In genomic region chr16:9061358-9061813, GRCh38 we compare ENCODE assay signal across 9 cellular contexts. TPM values are rescaled to one million over a fixed set of nuclear protein-coding genes. Genes with fewer than 3 reads are reported as not detected.
DNase-seq lines count a peak whose midpoint lies in the region; ATAC-seq and TF ChIP-seq lines count a peak whose summit lies in the region.
"Had no signal": no experiment of that assay in that cellular context is flagged by ENCODE, and none has a peak within 500 bp of the region (broad histone marks: within the 10 kb centered on the region; RNA-seq: fewer than 3 reads in every experiment).

No MANE protein-coding gene starts in this region.

- peaks cover 12% of the 10 kb centered on the region for H3K4me1 ChIP-seq in MM.1S (ENCODE audit: low read length)
- peaks cover 12 to 21% (median 18%) of the 10 kb centered on the region in 3 donors for H3K4me1 ChIP-seq in skeletal muscle tissue (ENCODE audit: control insufficient read depth in 3 of 3, insufficient read depth in 3 of 3, low read length in 3 of 3)

- H3K9me2 ChIP-seq in MM.1S (replicated peaks; ENCODE audit: insufficient read depth, low read length) = no peaks in the 10 kb centered on the region

- no peaks in the 10 kb centered on the region for H3K79me2 ChIP-seq in MM.1S (ENCODE audit: low read length)

- H3K36me3 ChIP-seq in MM.1S (replicated peaks; ENCODE audit: insufficient read depth, low read length) = no peaks in the 10 kb centered on the region
- H3K36me3 ChIP-seq in skeletal muscle tissue (ENCODE audit: control insufficient read depth in 3 of 3, insufficient read depth in 3 of 3, low read length in 3 of 3) = no peaks in the 10 kb centered on the region

- peak overlapping the region; percentile 33; the same call in 1 of the 2 replicates for H3K4me2 ChIP-seq in MM.1S (ENCODE audit: low read depth, low read length)

- H3K4me3 ChIP-seq in MM.1S (ENCODE audit: low read length) (no peak overlapping the region), dorsolateral prefrontal cortex (no peak overlapping the region), skeletal muscle tissue (ENCODE audit: low read length in 3 of 3) (peak overlapping the region in 1 of 3 donors; percentile 26)

- H3K27me3 ChIP-seq in MM.1S (replicated peaks; ENCODE audit: insufficient read depth, low read length) = no peaks in the 10 kb centered on the region
- no peaks in the 10 kb centered on the region for H3K27me3 ChIP-seq in dorsolateral prefrontal cortex
- H3K27me3 ChIP-seq in skeletal muscle tissue (ENCODE audit: control insufficient read depth in 3 of 3, insufficient read depth in 3 of 3, low read length in 3 of 3) = no peaks in the 10 kb centered on the region

- H3K9me3 ChIP-seq in MM.1S (replicated peaks; ENCODE audit: insufficient read depth, low read length) (no peaks in the 10 kb centered on the region), skeletal muscle tissue (ENCODE audit: control insufficient read depth in 3 of 3, low read length in 3 of 3) (no peaks in the 10 kb centered on the region)

- intact Hi-C loops in dorsolateral prefrontal cortex (cut with DNase I) = no loop called here

- TF ChIP-seq CTCF in MM.1S (IDR thresholded peaks at IDR 0.05; ENCODE audit: low read length) (no peak), dorsolateral prefrontal cortex (IDR thresholded peaks at IDR 0.05 in 54 of 56, conservative IDR thresholded peaks at IDR 0.05 in 2 of 56; ENCODE audit: low read depth in 1 of 56, partially characterized antibody in 56 of 56) (no peak)

- H3K9ac ChIP-seq in MM.1S (ENCODE audit: low read length) (no peak overlapping the region; the same call in 1 of the 2 replicates), skeletal muscle tissue (ENCODE audit: low read depth in 1 of 3, low read length in 3 of 3) (peak overlapping the region in 2 of 3 donors; percentile 54 to 61)

- no peaks in the 10 kb centered on the region for H4K20me1 ChIP-seq in MM.1S (ENCODE audit: insufficient read depth, low read length)

- ATAC-seq in HG02870 (IDR thresholded peaks at IDR 0.05; ENCODE audit: unreplicated experiment) = no peak

- peak overlapping the region; percentile 61; the same call in 1 of the 2 replicates for H3K27ac ChIP-seq in MM.1S (ENCODE audit: low read length)
- H3K27ac ChIP-seq in dorsolateral prefrontal cortex = no peak overlapping the region
- H3K27ac ChIP-seq in skeletal muscle tissue (ENCODE audit: low read depth, low read length) = peak overlapping the region; percentile 81

- H2AFZ ChIP-seq in MM.1S (ENCODE audit: low read length) = 0 out of 2 replicates have a peak overlapping the region, but pooled peaks have one; percentile 39

- H3F3A ChIP-seq in MM.1S (ENCODE audit: insufficient read depth, low read length) = peaks cover 6% of the 10 kb centered on the region; the same call in 1 of the 2 replicates

- DNase-seq in NCI-H2227 (lab: John Stamatoyannopoulos, UW; ENCODE audit: unreplicated experiment) = peak; percentile 12
- no peak for DNase-seq in NCI-H2227 treated with DMSO at 0.1 percent for 48 hours (lab: John Stamatoyannopoulos, UW)
- DNase-seq in MM.1S = no peak
- peak in 7 of 10 donors; percentile 10 to 64 (median 52) for DNase-seq in dorsolateral prefrontal cortex
- no peak for DNase-seq in GDM1 (lab: John Stamatoyannopoulos, UW)
- DNase-seq in NCI-H1930 (lab: John Stamatoyannopoulos, UW) = no peak
- DNase-seq: NK-92 treated with Interleukin-12 subunit alpha and Interleukin-12 subunit beta, amount 100 ng/mL, for 24 hours had no signal

RNA-seq across cellular contexts. Expression of gene HAPSTR1, which starts 30.1 kb away (rescaled TPM):
- total RNA-seq in dorsolateral prefrontal cortex (100 to 1,000 TPM in 16 of 120 experiments, 10 to 100 TPM in 104; 60.1 to 117 (median 88.9) TPM), skeletal muscle tissue (51.7 TPM)

Comparison
In these comparisons a context has a peak if more than half of its experiments do, and no peak if none do; other contexts are left out.
1. DNase-seq: peak in NCI-H2227 (single experiment) and dorsolateral prefrontal cortex (7 of 10); none in NCI-H2227 treated with DMSO at 0.1 percent for 48 hours (single experiment), MM.1S (single experiment), GDM1 (single experiment) and NCI-H1930 (0 of 2).
2. H3K27ac ChIP-seq: peak in MM.1S (single experiment) and skeletal muscle tissue (single experiment); none in dorsolateral prefrontal cortex (0 of 59).